Comparison of ENCODE assay signal across 12 cellular contexts in the genomic region with DNA sequence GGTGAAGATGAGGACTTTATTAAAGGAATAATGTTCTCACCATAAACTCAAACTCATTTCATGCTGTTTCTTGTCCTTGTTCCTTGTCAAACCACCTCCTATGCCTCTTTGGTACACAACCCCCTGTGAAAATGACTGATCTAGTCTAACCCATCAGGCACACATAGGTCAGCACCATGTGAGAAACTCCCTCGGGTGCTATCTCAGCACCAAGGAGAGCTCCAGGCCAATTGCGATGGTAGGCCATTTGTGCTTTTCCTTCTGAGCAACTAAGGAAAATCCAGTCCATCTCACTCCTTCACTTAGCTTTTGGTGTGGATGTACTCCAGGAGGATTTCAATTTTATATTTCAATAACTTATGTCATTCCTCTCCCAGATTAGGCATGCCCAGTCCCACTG.
DNase-seq lines count a peak whose midpoint lies in the region; FAIRE-seq and TF ChIP-seq lines count a peak whose summit lies in the region.
"Had no signal": no experiment of that assay in that cellular context is flagged by ENCODE, and none has a peak within 500 bp of the region (broad histone marks: within the 10 kb centered on the region; RNA-seq: fewer than 3 reads in every experiment).

No MANE protein-coding gene starts in this region.

- FAIRE-seq in H54 (lab: Jason Lieb, UNC) (no peak), endothelial cell of umbilical vein (lab: Jason Lieb, UNC) (no peak)
- FAIRE-seq: islet of Langerhans had no signal

- intact Hi-C loops in endothelial cell of umbilical vein (cut with micrococcal nuclease) (no loop called here), colonic mucosa (cut with DNase I) (no loop called here)

- H3K9me3 ChIP-seq in endothelial cell of umbilical vein (replicated peaks; ENCODE audit: control insufficient read depth, insufficient read depth, low read length) (no peaks in the 10 kb centered on the region), colonic mucosa (no peaks in the 10 kb centered on the region)

- no peak overlapping the region for H3K4me3 ChIP-seq in endothelial cell of umbilical vein (replicated peaks in 1 of 3; ENCODE audit: insufficient read depth in 1 of 3, low read depth in 1 of 3, low read length in 3 of 3)
- no peak overlapping the region for H3K4me3 ChIP-seq in colonic mucosa

- H3K9me1 ChIP-seq in endothelial cell of umbilical vein (replicated peaks; ENCODE audit: control insufficient read depth, extremely low read depth, insufficient read depth, low read length) = no peaks in the 10 kb centered on the region

- H3K36me3 ChIP-seq in endothelial cell of umbilical vein (ENCODE audit: control insufficient read depth in 2 of 2, extremely low read depth in 1 of 2, insufficient read depth in 2 of 2, low read length in 2 of 2) (no peaks in the 10 kb centered on the region), colonic mucosa (no peaks in the 10 kb centered on the region)

- BruUV-seq in endothelial cell of umbilical vein (replicated peaks; lab: Mats Ljungman, UMichigan) = no TSS peak

- H2AFZ ChIP-seq in endothelial cell of umbilical vein (ENCODE audit: low read depth, low read length) = no peak overlapping the region

- dilution Hi-C loops in endothelial cell of umbilical vein (cut with MboI; ENCODE audit: extremely low pct_ligation_motif_present, low sequenced_read_pairs) = no loop called here

- POLR2A ChIA-PET in endothelial cell of umbilical vein (lab: Charles Lee) = no interaction called here

- no peaks in the 10 kb centered on the region for H3K79me2 ChIP-seq in endothelial cell of umbilical vein (ENCODE audit: control insufficient read depth, insufficient read depth, low read length)

- CTCF ChIA-PET in endothelial cell of umbilical vein (lab: Charles Lee) = interaction anchor here (1.0 kb wide), 2 partner anchors 9 to 28 kb away, joined by 3 read pairs; no protein-coding TSS in a partner anchor

- H3K4me1 ChIP-seq in endothelial cell of umbilical vein (ENCODE audit: control insufficient read depth, extremely low read depth, insufficient read depth, low read length) = no peaks in the 10 kb centered on the region
- H3K4me1 ChIP-seq in colonic mucosa = no peaks in the 10 kb centered on the region

- no peak for TF ChIP-seq POLR2A in H54 (IDR thresholded peaks at IDR 0.05; ENCODE audit: low read depth, low read length)
- TF ChIP-seq POLR2A in endothelial cell of umbilical vein (IDR thresholded peaks at IDR 0.05; ENCODE audit: low read depth, low read length) = no peak

- H3K27ac ChIP-seq in endothelial cell of umbilical vein (ENCODE audit: insufficient read depth, low read depth, low read length) (no peak overlapping the region), colonic mucosa (no peak overlapping the region)
- H3K27ac ChIP-seq: epithelial cell of prostate had no signal

- no peaks in the 10 kb centered on the region for H3K27me3 ChIP-seq in endothelial cell of umbilical vein (ENCODE audit: control insufficient read depth in 2 of 2, insufficient read depth in 2 of 2, low read length in 2 of 2)
- no peaks in the 10 kb centered on the region for H3K27me3 ChIP-seq in colonic mucosa

- DNase-seq in H54 (ENCODE audit: insufficient read length, low spot score) (peak; percentile 3), RPMI8226 (peak; percentile 9), endothelial cell of umbilical vein (ENCODE audit: low read depth, low spot score) (peak; percentile 31), myocyte (ENCODE audit: low read depth) (peak; percentile 79), cortex of kidney (lab: John Stamatoyannopoulos, UW) (no peak), colonic mucosa (no peak)
- no peak for DNase-seq in activated CD4-positive, alpha-beta T cell treated with anti-CD3 and anti-CD28 coated beads, Interleukin-2, amount 50 U/mL, for 48 hours
- DNase-seq: NCI-H1417, NCI-H82, T-helper 1 cell had no signal

- no peaks in the 10 kb centered on the region for H4K20me1 ChIP-seq in endothelial cell of umbilical vein (replicated peaks; ENCODE audit: control insufficient read depth, extremely low read depth, insufficient read depth, low read length)

- no peak overlapping the region for H3K4me2 ChIP-seq in endothelial cell of umbilical vein (ENCODE audit: insufficient read depth, low read length)

- H3K9ac ChIP-seq in endothelial cell of umbilical vein (replicated peaks; ENCODE audit: extremely low read depth, insufficient read depth, low read length) (no peak overlapping the region), colonic mucosa (ENCODE audit: low read depth in 2 of 2, low read length in 2 of 2) (no peak overlapping the region)

- TF ChIP-seq CTCF in endothelial cell of umbilical vein (IDR thresholded peaks at IDR 0.05; ENCODE audit: extremely low read depth in 1 of 2, insufficient read depth in 1 of 2, low read depth in 1 of 2, low read length in 2 of 2) (no peak), colonic mucosa (IDR thresholded peaks at IDR 0.05) (no peak)

TF ChIP-seq in endothelial cell of umbilical vein, 7 proteins besides CTCF, POLR2A, EP300 and RAD21:
- no peak for TF ChIP-seq EZH2 (IDR thresholded peaks at IDR 0.05; ENCODE audit: borderline replicate concordance, low read depth, low read length, severe bottlenecking)
- no peak for TF ChIP-seq MYC (IDR thresholded peaks at IDR 0.05; ENCODE audit: low read depth, low read length)
- TF ChIP-seq JUN (IDR thresholded peaks at IDR 0.05; ENCODE audit: borderline replicate concordance, insufficient read depth, insufficient read length, low read depth) = no peak
- no peak for TF ChIP-seq POLR2AphosphoS5 (IDR thresholded peaks at IDR 0.05; ENCODE audit: insufficient read depth, low read depth, low read length)
- TF ChIP-seq GATA2 (IDR thresholded peaks at IDR 0.05; ENCODE audit: insufficient read depth, insufficient read length, low read depth, low read length) = no peak
- no peak for TF ChIP-seq FOS (IDR thresholded peaks at IDR 0.05; ENCODE audit: borderline replicate concordance, insufficient read depth, low read length)
- TF ChIP-seq, protein P1, sequence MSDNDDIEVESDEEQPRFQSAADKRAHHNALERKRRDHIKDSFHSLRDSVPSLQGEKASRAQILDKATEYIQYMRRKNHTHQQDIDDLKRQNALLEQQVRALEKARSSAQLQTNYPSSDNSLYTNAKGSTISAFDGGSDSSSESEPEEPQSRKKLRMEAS (IDR thresholded peaks at IDR 0.05; ENCODE audit: insufficient read depth, insufficient read length) = no peak

Comparison
In these comparisons a context has a peak if more than half of its experiments do, and no peak if none do; other contexts are left out.
1. DNase-seq: peak in H54 (single experiment), RPMI8226 (single experiment), endothelial cell of umbilical vein (single experiment) and myocyte (single experiment); none in cortex of kidney (single experiment), colonic mucosa (single experiment) and activated CD4-positive, alpha-beta T cell treated with anti-CD3 and anti-CD28 coated beads, Interleukin-2, amount 50 U/mL, for 48 hours (0 of 2).